Comparison of ENCODE assay signal across 12 cellular contexts in genomic region chr2:2331905-2332280, GRCh38. TPM values are rescaled to one million over a fixed set of nuclear protein-coding genes. Genes with fewer than 3 reads are reported as not detected.
A peak's percentile ranks its signal among the peaks of the same experiment; 100 is the strongest.
DNase-seq lines count a peak whose midpoint lies in the region; ATAC-seq and TF ChIP-seq lines count a peak whose summit lies in the region.
"Had no signal": no experiment of that assay in that cellular context is flagged by ENCODE, and none has a peak within 500 bp of the region (broad histone marks: within the 10 kb centered on the region; RNA-seq: fewer than 3 reads in every experiment).

No MANE protein-coding gene starts in this region.

- H3K9me3 Mint-ChIP-seq in activated naive CD4-positive, alpha-beta T cell treated with anti-CD3 and anti-CD28 coated beads, Interleukin-2, amount 10 ng/mL, durations not matched to agents 7 days and 5 days, result no peaks in the 10 kb centered on the region
- peaks cover 0 to 3% of the 10 kb centered on the region in 2 donors for H3K9me3 Mint-ChIP-seq in activated naive CD4-positive, alpha-beta T cell treated with anti-CD3 and anti-CD28 coated beads, Interleukin-2, amount 50 U/mL, for 72 hours

- no peak for TF ChIP-seq CTCF in dorsolateral prefrontal cortex (IDR thresholded peaks at IDR 0.05 in 54 of 56, conservative IDR thresholded peaks at IDR 0.05 in 2 of 56; ENCODE audit: low read depth in 1 of 56, partially characterized antibody in 56 of 56)

- intact Hi-C loops in dorsolateral prefrontal cortex (cut with DNase I) (no loop called here), left colon (cut with DNase I, micrococcal nuclease) (no loop called here)

- no peak overlapping the region for H3K4me3 Mint-ChIP-seq in activated naive CD4-positive, alpha-beta T cell treated with anti-CD3 and anti-CD28 coated beads, Interleukin-2, amount 10 ng/mL, durations not matched to agents 7 days and 5 days
- H3K4me3 Mint-ChIP-seq: immature natural killer cell had no signal

- H3K27ac Mint-ChIP-seq in activated naive CD4-positive, alpha-beta T cell treated with anti-CD3 and anti-CD28 coated beads, Interleukin-2, amount 10 ng/mL, durations not matched to agents 7 days and 5 days, result no peak overlapping the region
- H3K27ac Mint-ChIP-seq in activated naive CD4-positive, alpha-beta T cell treated with anti-CD3 and anti-CD28 coated beads, Interleukin-2, amount 50 U/mL, for 72 hours, result no peak overlapping the region
- H3K27ac Mint-ChIP-seq: activated T-helper 2 cell treated with anti-CD3 and anti-CD28 coated beads, Interferon-gamma antibody, Interleukin-2, Interleukin-4, amounts not matched to agents 10 μg/mL and 5 μg/mL and 100 μg/mL, durations not matched to agents 14 hours and 24 hours and 36 hours; immature natural killer cell had no signal

- H3K27ac ChIP-seq in dorsolateral prefrontal cortex, result peak overlapping the region in 55 of 59 donors; percentile 2 to 95 (median 77)

- H3K27me3 ChIP-seq in dorsolateral prefrontal cortex, result peaks cover 0 to 20% (median 0%) of the 10 kb centered on the region in 45 donors

- H3K4me1 Mint-ChIP-seq in activated naive CD4-positive, alpha-beta T cell treated with anti-CD3 and anti-CD28 coated beads, Interleukin-2, amount 10 ng/mL, durations not matched to agents 7 days and 5 days, result no peaks in the 10 kb centered on the region
- H3K4me1 Mint-ChIP-seq: immature natural killer cell had no signal

- H3K36me3 Mint-ChIP-seq in activated naive CD4-positive, alpha-beta T cell treated with anti-CD3 and anti-CD28 coated beads, Interleukin-2, amount 10 ng/mL, durations not matched to agents 7 days and 5 days, result no peaks in the 10 kb centered on the region
- H3K36me3 Mint-ChIP-seq in activated naive CD4-positive, alpha-beta T cell treated with anti-CD3 and anti-CD28 coated beads, Interleukin-2, amount 50 U/mL, for 72 hours, result no peaks in the 10 kb centered on the region
- H3K36me3 Mint-ChIP-seq: immature natural killer cell had no signal

- peak overlapping the region in 42 of 59 donors; percentile 11 to 65 (median 50) for H3K4me3 ChIP-seq in dorsolateral prefrontal cortex

- CTCF ChIA-PET in activated naive CD4-positive, alpha-beta T cell treated with anti-CD3 and anti-CD28 coated beads, Interleukin-2, amount 10 ng/mL, durations not matched to agents 7 days and 5 days (lab: Charles Lee), result no interaction called here

- ATAC-seq in left colon, result no peak
- ATAC-seq in activated naive CD4-positive, alpha-beta T cell treated with anti-CD3 and anti-CD28 coated beads, Interleukin-2, amount 50 U/mL, for 72 hours, result no peak

- no peaks in the 10 kb centered on the region for H3K27me3 Mint-ChIP-seq in activated naive CD4-positive, alpha-beta T cell treated with anti-CD3 and anti-CD28 coated beads, Interleukin-2, amount 10 ng/mL, durations not matched to agents 7 days and 5 days

- peak; percentile 95 for DNase-seq in NCI-H1436 (lab: John Stamatoyannopoulos, UW)
- DNase-seq in NCI-H524 (lab: John Stamatoyannopoulos, UW), result peak; percentile 75 to 92
- peak in 9 of 10 donors; percentile 37 to 83 (median 71) for DNase-seq in dorsolateral prefrontal cortex
- peak; percentile 77 for DNase-seq in putamen (ENCODE audit: low spot score)
- DNase-seq in left colon, result no peak
- DNase-seq in activated naive CD4-positive, alpha-beta T cell treated with anti-CD3 and anti-CD28 coated beads, Interleukin-2, amount 10 ng/mL, durations not matched to agents 7 days and 5 days, result no peak
- DNase-seq in activated naive CD4-positive, alpha-beta T cell treated with anti-CD3 and anti-CD28 coated beads, Interleukin-2, amount 50 U/mL, for 72 hours (ENCODE audit: low spot score in 2 of 2), result no peak
- DNase-seq in NCI-H2029 (lab: John Stamatoyannopoulos, UW), result no peak
- DNase-seq: activated CD4-positive, alpha-beta T cell treated with anti-CD3 and anti-CD28 coated beads for 48 hours; immature natural killer cell; NK-92 treated with Interleukin-12 subunit alpha and Interleukin-12 subunit beta, amount 100 ng/mL, for 24 hours had no signal

RNA-seq across cellular contexts. Expression of gene MYT1L, which starts 0.8 kb away (rescaled TPM):
- total RNA-seq in dorsolateral prefrontal cortex, result 100 to 1,000 TPM; 106 to 440 (median 286) TPM
- total RNA-seq in left colon, result under 1 TPM; 0.25 to 0.40 TPM
- under 1 TPM in 1 of 2 donors, not detected in 1; 0.10 TPM for total RNA-seq in activated naive CD4-positive, alpha-beta T cell treated with anti-CD3 and anti-CD28 coated beads, Interleukin-2, amount 50 U/mL, for 72 hours

Comparison
In these comparisons a context has a peak if more than half of its experiments do, and no peak if none do; other contexts are left out.
1. DNase-seq: peak in NCI-H1436 (single experiment), NCI-H524 (2 of 2), dorsolateral prefrontal cortex (9 of 10) and putamen (single experiment); none in left colon (0 of 2), activated naive CD4-positive, alpha-beta T cell treated with anti-CD3 and anti-CD28 coated beads, Interleukin-2, amount 10 ng/mL, durations not matched to agents 7 days and 5 days (single experiment), activated naive CD4-positive, alpha-beta T cell treated with anti-CD3 and anti-CD28 coated beads, Interleukin-2, amount 50 U/mL, for 72 hours (0 of 2) and NCI-H2029 (single experiment).
2. RNA of gene MYT1L, which starts 0.8 kb away (total RNA-seq): 106 to 440 TPM in dorsolateral prefrontal cortex; 0.25 to 0.40 TPM in left colon and 0.10 TPM in activated naive CD4-positive, alpha-beta T cell treated with anti-CD3 and anti-CD28 coated beads, Interleukin-2, amount 50 U/mL, for 72 hours; every median in the first group is over 10 times any median in the second.